22 cellular contexts compared by ENCODE assay signal in the genomic region with DNA sequence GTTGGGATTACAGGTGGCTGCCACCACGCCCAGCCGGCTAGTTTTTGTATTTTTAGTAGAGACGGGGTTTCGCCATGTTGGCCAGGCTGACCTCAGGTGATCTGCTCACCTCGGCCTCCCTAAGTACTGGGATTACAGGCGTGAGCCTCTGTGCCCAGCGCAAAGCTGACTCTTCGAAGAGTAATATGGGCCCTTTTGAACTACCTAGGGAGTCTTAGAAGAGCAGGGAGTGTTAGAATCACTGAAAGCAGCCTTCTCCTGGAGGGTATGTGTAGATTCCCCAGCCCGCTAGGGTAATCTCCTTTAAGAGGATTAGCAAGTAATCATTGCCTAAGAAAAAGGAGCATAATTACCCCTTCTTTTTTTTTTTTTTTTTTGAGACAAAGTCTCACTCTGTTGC.
"Had no signal": no experiment of that assay in that cellular context is flagged by ENCODE, and none has a peak within 500 bp of the region (broad histone marks: within the 10 kb centered on the region; RNA-seq: fewer than 3 reads in every experiment).

No MANE protein-coding gene starts in this region.

- H3K36me3 ChIP-seq: adrenal gland, ascending aorta, breast epithelium, sigmoid colon, transverse colon, uterus had no signal

- H3K27ac Mint-ChIP-seq: activated CD4-positive, alpha-beta T cell treated with anti-CD3 and anti-CD28 coated beads, Interleukin-2, amount 10 ng/mL, durations not matched to agents 7 days and 5 days; activated naive CD8-positive, alpha-beta T cell; activated T-helper 17 cell treated with anti-CD3 and anti-CD28 coated beads, Interleukin-2, amount 50 U/mL, for 72 hours; memory B cell; nephron progenitor cell; stimulated activated naive B cell treated with anti-CD40 and anti-IgM and Interleukin-4, amounts not matched to agents 10 μg/mL and 1 μg/mL and 100 μg/mL, for 72 hours had no signal

- DNase-seq: activated CD4-positive, alpha-beta T cell treated with anti-CD3 and anti-CD28 coated beads, Interleukin-2, amount 10 ng/mL, durations not matched to agents 7 days and 5 days; activated CD4-positive, CD25-positive, alpha-beta regulatory T cell treated with anti-CD3 and anti-CD28 coated beads, Interleukin-2, amount 50 U/mL, for 72 hours; activated T-cell treated with anti-CD3 and anti-CD28 coated beads, Interleukin-2, amount 50 U/mL, for 1 hour; adrenal gland; foreskin fibroblast; left colon; nephron progenitor cell; occipital lobe; sigmoid colon; stimulated activated CD4-positive, alpha-beta T cell treated with anti-CD3 and anti-CD28 coated beads, Interleukin-2, amount 100 ng/mL, for 48 hours; stimulated activated CD8-positive, alpha-beta memory T cell treated with anti-CD3 and anti-CD28 coated beads, Interleukin-4, amount 100 ng/mL, for 48 hours; stimulated activated naive B cell treated with anti-CD40 and anti-IgM and Interleukin-4, amounts not matched to agents 10 μg/mL and 1 μg/mL and 100 μg/mL, for 72 hours; transverse colon; uterus had no signal

- H3K27ac ChIP-seq: adrenal gland, ascending aorta, breast epithelium, coronary artery, sigmoid colon, transverse colon, uterus, VCaP had no signal

- ATAC-seq: activated T-helper 17 cell treated with anti-CD3 and anti-CD28 coated beads, Interleukin-2, amount 50 U/mL, for 72 hours; left colon; stimulated activated naive B cell treated with anti-CD40 and anti-IgM and Interleukin-4, amounts not matched to agents 10 μg/mL and 1 μg/mL and 100 μg/mL, for 72 hours had no signal

- H3K4me1 ChIP-seq: adrenal gland, breast epithelium, sigmoid colon, uterus had no signal

- H3K36me3 Mint-ChIP-seq: memory B cell; stimulated activated naive B cell treated with anti-CD40 and anti-IgM and Interleukin-4, amounts not matched to agents 10 μg/mL and 1 μg/mL and 100 μg/mL, for 72 hours had no signal

- H3K9me3 Mint-ChIP-seq: activated CD4-positive, alpha-beta T cell treated with anti-CD3 and anti-CD28 coated beads, Interleukin-2, amount 10 ng/mL, durations not matched to agents 7 days and 5 days; activated T-helper 17 cell treated with anti-CD3 and anti-CD28 coated beads, Interleukin-2, amount 50 U/mL, for 72 hours; memory B cell; stimulated activated naive B cell treated with anti-CD40 and anti-IgM and Interleukin-4, amounts not matched to agents 10 μg/mL and 1 μg/mL and 100 μg/mL, for 72 hours had no signal

- H3K9me3 ChIP-seq: adrenal gland, ascending aorta, breast epithelium, sigmoid colon, transverse colon, uterus had no signal

- H3K27me3 Mint-ChIP-seq: activated naive CD8-positive, alpha-beta T cell had no signal

- H3K4me3 ChIP-seq: adrenal gland, ascending aorta, breast epithelium, coronary artery, sigmoid colon, transverse colon, uterus had no signal

- H3K27me3 ChIP-seq: adrenal gland, ascending aorta, breast epithelium, sigmoid colon, uterus had no signal

- H3K4me3 Mint-ChIP-seq: activated CD4-positive, alpha-beta T cell treated with anti-CD3 and anti-CD28 coated beads, Interleukin-2, amount 10 ng/mL, durations not matched to agents 7 days and 5 days; activated naive CD8-positive, alpha-beta T cell; activated T-helper 17 cell treated with anti-CD3 and anti-CD28 coated beads, Interleukin-2, amount 50 U/mL, for 72 hours; memory B cell; nephron progenitor cell; stimulated activated naive B cell treated with anti-CD40 and anti-IgM and Interleukin-4, amounts not matched to agents 10 μg/mL and 1 μg/mL and 100 μg/mL, for 72 hours had no signal

- FAIRE-seq: keratinocyte had no signal
